17 cellular contexts compared by ENCODE assay signal in genomic region chr1:30411206-30411605, GRCh38.
DNase-seq lines count a peak whose midpoint lies in the region; ATAC-seq and TF ChIP-seq lines count a peak whose summit lies in the region.
"Had no signal": no experiment of that assay in that cellular context is flagged by ENCODE, and none has a peak within 500 bp of the region (broad histone marks: within the 10 kb centered on the region; RNA-seq: fewer than 3 reads in every experiment).

No MANE protein-coding gene starts in this region.

- no peak for TF ChIP-seq POLR2A in stomach (IDR thresholded peaks at IDR 0.05)

- no peak overlapping the region for H3K27ac ChIP-seq in RWPE2 (ENCODE audit: poor library complexity, severe bottlenecking)
- no peak overlapping the region for H3K27ac ChIP-seq in lung (ENCODE audit: low read depth in 1 of 2, low read length in 1 of 2)
- no peak overlapping the region for H3K27ac ChIP-seq in stomach
- H3K27ac ChIP-seq: KMS-11 had no signal

- no peak for TF ChIP-seq CTCF in RWPE2 (IDR thresholded peaks at IDR 0.05; ENCODE audit: poor library complexity, severe bottlenecking)
- no peak for TF ChIP-seq CTCF in lung (IDR thresholded peaks at IDR 0.05; ENCODE audit: control extremely low read depth, extremely low read depth)
- TF ChIP-seq CTCF in stomach (IDR thresholded peaks at IDR 0.05): no peak

- DNase-seq in activated CD8-positive, alpha-beta memory T cell treated with anti-CD3 and anti-CD28 coated beads, Interleukin-2, amount 50 U/mL, for 48 hours: peak; percentile 22
- DNase-seq in activated CD8-positive, alpha-beta memory T cell treated with anti-CD3 and anti-CD28 coated beads for 24 hours: no peak
- peak; percentile 2 for DNase-seq in RWPE2 (ENCODE audit: low spot score)
- peak; percentile 16 for DNase-seq in lung (ENCODE audit: low spot score)
- DNase-seq in stomach: peak; percentile 11
- no peak for DNase-seq in LoVo (ENCODE audit: low spot score)
- no peak for DNase-seq in amygdala (lab: John Stamatoyannopoulos, UW)
- DNase-seq: DMS 273 treated with DMSO at 0.1 percent for 48 hours, MG63, NCI-H1092 treated with DMSO at 0.1 percent for 48 hours, NCI-H1694, NCI-H774 had no signal

- 78 to 90% methylated on average over 9 of the region's 9 CpGs for WGBS in lung, 2 donors
- WGBS in stomach, 5 donors: 66 to 81% (median 80%) methylated on average over 9 of the region's 9 CpGs

- ATAC-seq in RWPE2 (ENCODE audit: low read depth) (no peak), lung (ENCODE audit: insufficient read depth, low FRiP score) (no peak), GM19463 (IDR thresholded peaks at IDR 0.05; ENCODE audit: unreplicated experiment) (no peak)
- ATAC-seq: CD8-positive, alpha-beta T cell; HepG2; Right ventricle myocardium inferior had no signal

- H3K4me1 ChIP-seq in RWPE2 (ENCODE audit: insufficient read depth, poor library complexity, severe bottlenecking): no peaks in the 10 kb centered on the region
- H3K4me1 ChIP-seq in lung (ENCODE audit: control insufficient read depth in 2 of 2, insufficient read depth in 2 of 2, low read length in 2 of 2): no peaks in the 10 kb centered on the region
- H3K4me1 ChIP-seq in stomach: no peaks in the 10 kb centered on the region

- H3K4me3 ChIP-seq in RWPE2 (ENCODE audit: severe bottlenecking): no peak overlapping the region
- no peak overlapping the region for H3K4me3 ChIP-seq in lung
- no peak overlapping the region for H3K4me3 ChIP-seq in stomach
- H3K4me3 ChIP-seq: MG63 had no signal

- H3K36me3 ChIP-seq in RWPE2 (ENCODE audit: low read depth): no peaks in the 10 kb centered on the region
- no peaks in the 10 kb centered on the region for H3K36me3 ChIP-seq in lung (ENCODE audit: control insufficient read depth in 2 of 2, insufficient read depth in 2 of 2, low read length in 2 of 2)
- no peaks in the 10 kb centered on the region for H3K36me3 ChIP-seq in stomach
- H3K36me3 ChIP-seq: MG63 had no signal

- no peaks in the 10 kb centered on the region for H3K9me3 ChIP-seq in RWPE2 (ENCODE audit: severe bottlenecking)
- peaks cover 0 to 2% of the 10 kb centered on the region in 2 donors for H3K9me3 ChIP-seq in lung (ENCODE audit: control insufficient read depth in 2 of 2, insufficient read depth in 1 of 2, low read length in 1 of 2)
- H3K9me3 ChIP-seq in stomach: no peaks in the 10 kb centered on the region
- H3K9me3 ChIP-seq: MG63 had no signal

- TF ChIP-seq EP300 in stomach (IDR thresholded peaks at IDR 0.05): no peak

- intact Hi-C loops in stomach (cut with DNase I; ENCODE audit: low total_unique reads): no loop called here

- no peaks in the 10 kb centered on the region for H3K27me3 ChIP-seq in RWPE2 (ENCODE audit: insufficient read depth, poor library complexity, severe bottlenecking)
- no peaks in the 10 kb centered on the region for H3K27me3 ChIP-seq in lung (ENCODE audit: control insufficient read depth, insufficient read depth)
- peaks cover 3 to 69% (median 10%) of the 10 kb centered on the region in 3 donors for H3K27me3 ChIP-seq in stomach
- H3K27me3 ChIP-seq: MG63 had no signal

Comparison
In these comparisons a context has a peak if more than half of its experiments do, and no peak if none do; other contexts are left out.
1. DNase-seq: peak in activated CD8-positive, alpha-beta memory T cell treated with anti-CD3 and anti-CD28 coated beads, Interleukin-2, amount 50 U/mL, for 48 hours (single experiment), RWPE2 (single experiment), lung (single experiment) and stomach (single experiment); none in activated CD8-positive, alpha-beta memory T cell treated with anti-CD3 and anti-CD28 coated beads for 24 hours (single experiment), LoVo (single experiment) and amygdala (0 of 56).